Comparison of ENCODE assay signal across 13 cellular contexts in the genomic region with DNA sequence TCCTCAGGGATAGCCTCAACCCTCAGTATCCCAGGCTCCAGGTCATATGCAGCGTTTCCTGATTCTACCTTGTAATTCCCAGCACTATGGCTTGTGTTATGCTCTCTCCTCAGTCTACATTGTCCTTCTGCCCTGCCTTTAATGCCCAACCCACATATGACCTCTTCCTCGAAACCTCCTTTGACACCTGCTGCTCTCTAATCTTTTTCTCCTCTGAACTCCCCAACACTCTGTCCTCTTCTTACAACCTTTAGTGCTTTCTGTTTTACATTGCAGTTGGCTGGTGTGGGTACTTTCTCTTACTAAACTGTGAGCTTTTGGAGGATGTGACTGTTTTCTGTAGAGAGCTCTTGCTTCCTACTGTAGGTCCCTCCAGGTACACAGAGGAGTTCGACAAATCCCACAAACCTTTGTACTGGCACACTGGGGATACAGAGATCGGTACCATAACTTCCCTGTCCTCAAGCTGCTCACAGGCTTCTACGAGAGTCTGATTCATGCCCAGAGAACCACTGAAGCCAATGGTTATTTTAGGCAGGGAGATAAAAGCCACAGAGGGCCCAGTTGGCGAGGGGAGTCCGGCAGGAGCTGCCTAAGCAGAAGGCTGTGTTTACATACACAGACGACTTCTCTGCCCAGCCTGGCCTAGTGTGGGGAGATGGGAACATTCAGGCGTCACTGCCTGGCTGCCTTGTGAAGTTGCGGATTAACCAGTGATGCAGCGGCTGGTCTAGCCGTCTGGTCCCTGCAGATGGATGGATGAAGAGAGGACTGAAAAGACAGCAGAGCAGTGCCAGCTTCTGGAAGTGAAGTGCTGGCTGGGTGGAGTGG. TPM values are rescaled to one million over a fixed set of nuclear protein-coding genes. Genes with fewer than 3 reads are reported as not detected.
DNase-seq lines count a peak whose midpoint lies in the region; ATAC-seq and TF ChIP-seq lines count a peak whose summit lies in the region.
"Had no signal": no experiment of that assay in that cellular context is flagged by ENCODE, and none has a peak within 500 bp of the region (broad histone marks: within the 10 kb centered on the region; RNA-seq: fewer than 3 reads in every experiment).

No MANE protein-coding gene starts in this region.

- no peak for ATAC-seq in GM21723 (IDR thresholded peaks at IDR 0.05; ENCODE audit: unreplicated experiment)
- ATAC-seq: natural killer cell had no signal

- no peaks in the 10 kb centered on the region for H3K27me3 ChIP-seq in muscle layer of duodenum (ENCODE audit: low read depth, low read length)

- POLR2A ChIA-PET in RWPE1 (lab: Yijun Ruan, JAX; ENCODE audit: low non-redundant PET) = no interaction called here

- CTCF ChIA-PET in RWPE1 (lab: Yijun Ruan, JAX) = interaction anchor here (0.9 to 3.3 kb wide), 5 partner anchors 10 to 153 kb away, joined by 3 to 27 read pairs (median 4); no protein-coding TSS in a partner anchor

- H3K4me3 ChIP-seq in fibroblast of the aortic adventitia (ENCODE audit: low read depth, low read length) = no peak overlapping the region
- H3K4me3 ChIP-seq in muscle layer of duodenum (ENCODE audit: low read depth in 1 of 2, low read length in 2 of 2) = no peak overlapping the region

- H3K4me1 ChIP-seq in muscle layer of duodenum (ENCODE audit: control insufficient read depth in 1 of 2, insufficient read depth in 2 of 2, low read length in 2 of 2) = no peaks in the 10 kb centered on the region

- peak; percentile 34 for DNase-seq in Ammon's horn (ENCODE audit: low spot score)
- DNase-seq in NCI-H2171 (lab: John Stamatoyannopoulos, UW) = peak; percentile 20
- DNase-seq in fibroblast of the aortic adventitia (ENCODE audit: low read depth) = peak; percentile 51
- no peak for DNase-seq in NCI-H226
- no peak for DNase-seq in RWPE1 (ENCODE audit: low spot score)
- DNase-seq in mesenteric fat pad (ENCODE audit: low spot score) = no peak
- DNase-seq: activated CD4-positive, CD25-positive, alpha-beta regulatory T cell; activated T-cell treated with anti-CD3 and anti-CD28 coated beads, Interleukin-2, amount 50 U/mL, for 1 hour; DND-41; natural killer cell; NCI-H774 had no signal

- H3K9me3 ChIP-seq in muscle layer of duodenum (ENCODE audit: control insufficient read depth in 1 of 2, low read length in 2 of 2) = no peaks in the 10 kb centered on the region

- TF ChIP-seq CTCF in fibroblast of the aortic adventitia (IDR thresholded peaks at IDR 0.05; ENCODE audit: insufficient read depth, low read length) (no peak), RWPE1 (conservative IDR thresholded peaks at IDR 0.05; ENCODE audit: low read depth) (no peak)

- H3K36me3 ChIP-seq in muscle layer of duodenum (ENCODE audit: control insufficient read depth in 1 of 2, insufficient read depth in 2 of 2, low read length in 2 of 2) = no peaks in the 10 kb centered on the region

- H3K27ac ChIP-seq in muscle layer of duodenum (ENCODE audit: low read length) (peak overlapping the region; percentile 10), RWPE1 (no peak overlapping the region)

RNA-seq across cellular contexts. Expression of gene EPB41L1, which starts 8.4 kb away (rescaled TPM):
- 13.5 and 18.1 TPM in 2 replicates for total RNA-seq in fibroblast of the aortic adventitia (ENCODE audit: low replicate concordance)
- 59.7 TPM for total RNA-seq in mesenteric fat pad

Comparison
In these comparisons a context has a peak if more than half of its experiments do, and no peak if none do; other contexts are left out.
1. DNase-seq: peak in Ammon's horn (single experiment), NCI-H2171 (single experiment) and fibroblast of the aortic adventitia (single experiment); none in NCI-H226 (single experiment), RWPE1 (single experiment) and mesenteric fat pad (single experiment).